13 cellular contexts compared by ENCODE assay signal in genomic region chr2:25480561-25480960, GRCh38.
"Had no signal": no experiment of that assay in that cellular context is flagged by ENCODE, and none has a peak within 500 bp of the region (broad histone marks: within the 10 kb centered on the region; RNA-seq: fewer than 3 reads in every experiment).

No MANE protein-coding gene starts in this region.

- ATAC-seq: left ventricle myocardium superior; natural killer cell treated with Interleukin-12 subunit alpha and Interleukin-12 subunit beta and Interleukin-15 and Interleukin-18, amount 100 ng/mL, for 72 hours; stimulated activated naive CD8-positive, alpha-beta T cell treated with anti-CD3 and anti-CD28 coated beads, Interleukin-15, amount 100 ng/mL, for 72 hours had no signal

- H3K27ac Mint-ChIP-seq: activated CD4-positive, alpha-beta T cell treated with anti-CD3 and anti-CD28 coated beads, Interleukin-2, amount 10 ng/mL, durations not matched to agents 7 days and 5 days; natural killer cell treated with Interleukin-12 subunit alpha and Interleukin-12 subunit beta and Interleukin-15 and Interleukin-18, amount 100 ng/mL, for 72 hours; stimulated activated naive CD8-positive, alpha-beta T cell treated with anti-CD3 and anti-CD28 coated beads, Interleukin-15, amount 100 ng/mL, for 72 hours had no signal

- H3K9me3 ChIP-seq: colonic mucosa had no signal

- H3K4me1 Mint-ChIP-seq: stimulated activated naive CD8-positive, alpha-beta T cell treated with anti-CD3 and anti-CD28 coated beads, Interleukin-15, amount 100 ng/mL, for 72 hours had no signal

- H3K36me3 ChIP-seq: colonic mucosa, upper lobe of left lung had no signal

- H3K27me3 Mint-ChIP-seq: activated CD4-positive, alpha-beta T cell treated with anti-CD3 and anti-CD28 coated beads, Interleukin-2, amount 10 ng/mL, durations not matched to agents 7 days and 5 days; natural killer cell treated with Interleukin-12 subunit alpha and Interleukin-12 subunit beta and Interleukin-15 and Interleukin-18, amount 100 ng/mL, for 72 hours; stimulated activated naive CD8-positive, alpha-beta T cell treated with anti-CD3 and anti-CD28 coated beads, Interleukin-15, amount 100 ng/mL, for 72 hours had no signal

- H3K36me3 Mint-ChIP-seq: natural killer cell treated with Interleukin-12 subunit alpha and Interleukin-12 subunit beta and Interleukin-15 and Interleukin-18, amount 100 ng/mL, for 72 hours had no signal

- DNase-seq: activated CD4-positive, alpha-beta T cell treated with anti-CD3 and anti-CD28 coated beads, Interleukin-2, amount 10 ng/mL, durations not matched to agents 7 days and 5 days; activated effector memory CD4-positive, alpha-beta T cell treated with Interleukin-2 at 50 U/mL for 16 hours; activated naive CD4-positive, alpha-beta T cell treated with anti-CD3 and anti-CD28 coated beads, Interleukin-2, amount 50 U/mL, for 16 hours; colonic mucosa; islet precursor cell; left ventricle myocardium superior; mesenchymal stem cell; nucleus accumbens; posterior cingulate gyrus; stimulated activated naive CD8-positive, alpha-beta T cell treated with anti-CD3 and anti-CD28 coated beads, Interleukin-15, amount 100 ng/mL, for 72 hours; T-helper 2 cell; upper lobe of left lung had no signal

- H3K4me3 ChIP-seq: colonic mucosa, upper lobe of left lung had no signal

- H3K27me3 ChIP-seq: colonic mucosa, upper lobe of left lung had no signal

- H3K27ac ChIP-seq: colonic mucosa, upper lobe of left lung had no signal

- H3K4me3 Mint-ChIP-seq: activated CD4-positive, alpha-beta T cell treated with anti-CD3 and anti-CD28 coated beads, Interleukin-2, amount 10 ng/mL, durations not matched to agents 7 days and 5 days; natural killer cell treated with Interleukin-12 subunit alpha and Interleukin-12 subunit beta and Interleukin-15 and Interleukin-18, amount 100 ng/mL, for 72 hours; stimulated activated naive CD8-positive, alpha-beta T cell treated with anti-CD3 and anti-CD28 coated beads, Interleukin-15, amount 100 ng/mL, for 72 hours had no signal

- H3K9me3 Mint-ChIP-seq: natural killer cell treated with Interleukin-12 subunit alpha and Interleukin-12 subunit beta and Interleukin-15 and Interleukin-18, amount 100 ng/mL, for 72 hours; stimulated activated naive CD8-positive, alpha-beta T cell treated with anti-CD3 and anti-CD28 coated beads, Interleukin-15, amount 100 ng/mL, for 72 hours had no signal

- H3K4me1 ChIP-seq: colonic mucosa, upper lobe of left lung had no signal
